In the genomic region with DNA sequence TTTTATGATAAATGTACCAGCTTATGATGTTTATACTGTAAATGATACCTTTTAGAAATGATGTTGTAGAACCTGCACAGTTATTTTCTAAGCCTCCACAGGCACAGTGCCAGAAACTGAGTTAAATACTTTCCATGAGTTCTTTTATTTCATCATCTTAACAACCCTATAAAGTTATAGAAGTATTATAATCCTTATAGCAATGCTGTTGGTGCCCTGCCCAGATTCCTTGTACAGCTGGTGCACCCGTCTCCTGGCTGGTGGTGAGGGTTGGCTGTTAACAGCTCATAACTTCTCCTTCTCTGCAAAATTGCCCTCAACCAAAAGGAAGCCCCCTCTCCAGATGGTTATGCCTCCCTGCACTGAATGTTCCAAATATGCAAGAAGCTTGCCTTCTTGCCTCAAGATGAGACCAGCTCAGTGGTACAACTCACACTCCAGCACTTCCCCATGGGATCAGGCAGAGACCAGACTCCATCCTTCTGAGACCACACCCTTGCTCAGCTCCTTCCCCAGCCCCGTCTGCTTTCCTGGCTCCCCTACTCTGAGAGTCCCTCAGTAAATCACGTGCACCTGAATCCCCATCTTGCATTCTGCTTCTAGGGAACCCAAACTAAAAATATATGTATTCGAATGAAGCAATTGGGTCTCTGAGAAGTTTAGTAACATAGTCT, we compare ENCODE assay signal across 16 cellular contexts.
DNase-seq lines count a peak whose midpoint lies in the region; ATAC-seq and TF ChIP-seq lines count a peak whose summit lies in the region.
"Had no signal": no experiment of that assay in that cellular context is flagged by ENCODE, and none has a peak within 500 bp of the region (broad histone marks: within the 10 kb centered on the region; RNA-seq: fewer than 3 reads in every experiment).

No MANE protein-coding gene starts in this region.

- H3K4me3 ChIP-seq in brain microvascular endothelial cell (ENCODE audit: low read depth, low read length), result no peak overlapping the region
- H3K4me3 ChIP-seq: heart right ventricle had no signal

- peak; percentile 34 for DNase-seq in NCI-H2196 (lab: John Stamatoyannopoulos, UW; ENCODE audit: unreplicated experiment)
- no peak for DNase-seq in NCI-H2196 treated with DMSO at 0.1 percent for 48 hours (lab: John Stamatoyannopoulos, UW; ENCODE audit: unreplicated experiment)
- peak; percentile 59 for DNase-seq in NCI-H524 treated with DMSO at 0.1 percent for 48 hours (lab: John Stamatoyannopoulos, UW)
- DNase-seq in fibroblast of the conjunctiva (ENCODE audit: low read depth), result peak; percentile 58
- peak; percentile 40 for DNase-seq in superior temporal gyrus (ENCODE audit: extremely low spot score)
- no peak for DNase-seq in brain microvascular endothelial cell
- DNase-seq in iPS-NIHi11 (ENCODE audit: low spot score), result no peak
- DNase-seq: activated CD4-positive, CD25-positive, alpha-beta regulatory T cell; activated CD8-positive, alpha-beta memory T cell treated with anti-CD3 and anti-CD28 coated beads, Interleukin-2, amount 50 U/mL, for 48 hours; activated naive CD4-positive, alpha-beta T cell treated with anti-CD3 and anti-CD28 coated beads, Interleukin-2, amount 50 U/mL, for 16 hours; Caco-2; caudate nucleus; heart right ventricle; left cardiac atrium; OCI-M1 had no signal

- no peaks in the 10 kb centered on the region for H3K36me3 ChIP-seq in brain microvascular endothelial cell (replicated peaks)

- in situ Hi-C loops in brain microvascular endothelial cell (cut with HindIII; ENCODE audit: low pct_ligation_motif_present, low sequenced_read_pairs), result loop anchor here (25.0 kb wide), 1 partner anchor 598 kb away; no protein-coding TSS in a partner anchor

- no peaks in the 10 kb centered on the region for H3K27me3 ChIP-seq in brain microvascular endothelial cell (replicated peaks)
- H3K27me3 ChIP-seq: heart right ventricle had no signal

- TF ChIP-seq CTCF in brain microvascular endothelial cell (IDR thresholded peaks at IDR 0.05; ENCODE audit: low read depth, low read length, missing control alignments), result no peak

- no peak for ATAC-seq in activated CD4-positive, CD25-positive, alpha-beta regulatory T cell treated with anti-CD3 and anti-CD28 coated beads, Interleukin-2, amount 50 U/mL, for 24 hours
- ATAC-seq: heart right ventricle, left cardiac atrium had no signal

- no peak overlapping the region for H3K27ac ChIP-seq in brain microvascular endothelial cell
- H3K27ac ChIP-seq: heart right ventricle had no signal

Comparison
In these comparisons a context has a peak if more than half of its experiments do, and no peak if none do; other contexts are left out.
1. DNase-seq: peak in NCI-H2196 (single experiment), NCI-H524 treated with DMSO at 0.1 percent for 48 hours (single experiment), fibroblast of the conjunctiva (single experiment) and superior temporal gyrus (single experiment); none in NCI-H2196 treated with DMSO at 0.1 percent for 48 hours (single experiment), brain microvascular endothelial cell (single experiment) and iPS-NIHi11 (single experiment).